Comparison of ENCODE assay signal across 16 cellular contexts in genomic region chr5:151077419-151077818, GRCh38. TPM values are rescaled to one million over a fixed set of nuclear protein-coding genes. Genes with fewer than 3 reads are reported as not detected.
DNase-seq lines count a peak whose midpoint lies in the region; ATAC-seq, FAIRE-seq and TF ChIP-seq lines count a peak whose summit lies in the region.
"Had no signal": no experiment of that assay in that cellular context is flagged by ENCODE, and none has a peak within 500 bp of the region (broad histone marks: within the 10 kb centered on the region; RNA-seq: fewer than 3 reads in every experiment).

No MANE protein-coding gene starts in this region.

- WGBS in GM12878 (ENCODE audit: insufficient coverage, insufficient replicate concordance, low lambda C conversion rate, missing lambda C conversion rate), result 3% methylated on average over 9 of the region's 9 CpGs
- 94 to 100% methylated on average over 6 to 9 of the region's 9 CpGs for WGBS in endodermal cell (ENCODE audit: insufficient coverage in 1 of 2, insufficient read length in 1 of 2), 2 experiments

- intact Hi-C loops in activated naive CD4-positive, alpha-beta T cell treated with anti-CD3 and anti-CD28 coated beads for 36 hours (cut with micrococcal nuclease), result no loop called here
- intact Hi-C loops in GM12878 (cut with micrococcal nuclease; ENCODE audit: unreplicated experiment), result loop anchor here (5.0 kb wide), 1 partner anchor 35 kb away; no protein-coding TSS in a partner anchor

- H2AFZ ChIP-seq in Karpas-422 (ENCODE audit: low read length) (no peak overlapping the region), GM12878 (ENCODE audit: control insufficient read depth, low read depth, low read length) (no peak overlapping the region)

- no peaks in the 10 kb centered on the region for H3K27me3 Mint-ChIP-seq in activated naive CD4-positive, alpha-beta T cell treated with anti-CD3 and anti-CD28 coated beads for 36 hours (ENCODE audit: low read depth)
- H3K27me3 Mint-ChIP-seq in endodermal cell (ENCODE audit: insufficient read depth), result no peaks in the 10 kb centered on the region

- peak overlapping the region; percentile 83 for H3K4me3 Mint-ChIP-seq in activated naive CD4-positive, alpha-beta T cell treated with anti-CD3 and anti-CD28 coated beads for 36 hours
- H3K4me3 Mint-ChIP-seq in stimulated activated effector memory CD8-positive, alpha-beta T cell treated with anti-CD3 and anti-CD28 coated beads, Interleukin-12 subunit alpha, Interleukin-12 subunit beta, amount 100 ng/mL, for 72 hours, result peak overlapping the region; percentile 77
- H3K4me3 Mint-ChIP-seq in endodermal cell, result no peak overlapping the region

- H3K4me3 ChIP-seq in Karpas-422 (ENCODE audit: low read length) (no peak overlapping the region), GM12878 (peak overlapping the region; percentile 89), endodermal cell (ENCODE audit: low read length) (no peak overlapping the region)
- H3K4me3 ChIP-seq: SJSA1 had no signal

- H3K9me3 Mint-ChIP-seq in activated naive CD4-positive, alpha-beta T cell treated with anti-CD3 and anti-CD28 coated beads for 36 hours, result no peaks in the 10 kb centered on the region
- no peaks in the 10 kb centered on the region for H3K9me3 Mint-ChIP-seq in stimulated activated effector memory CD8-positive, alpha-beta T cell treated with anti-CD3 and anti-CD28 coated beads, Interleukin-12 subunit alpha, Interleukin-12 subunit beta, amount 100 ng/mL, for 72 hours
- no peaks in the 10 kb centered on the region for H3K9me3 Mint-ChIP-seq in endodermal cell

- no peaks in the 10 kb centered on the region for H3K9me2 ChIP-seq in Karpas-422 (replicated peaks; ENCODE audit: insufficient read depth, low read length)

- H3K27ac Mint-ChIP-seq in activated naive CD4-positive, alpha-beta T cell treated with anti-CD3 and anti-CD28 coated beads for 36 hours, result peak overlapping the region; percentile 93
- H3K27ac Mint-ChIP-seq in stimulated activated effector memory CD8-positive, alpha-beta T cell treated with anti-CD3 and anti-CD28 coated beads, Interleukin-12 subunit alpha, Interleukin-12 subunit beta, amount 100 ng/mL, for 72 hours, result peak overlapping the region; percentile 90
- no peak overlapping the region for H3K27ac Mint-ChIP-seq in endodermal cell

- no peak for TF ChIP-seq EP300 in GM12878 (IDR thresholded peaks at IDR 0.05; ENCODE audit: borderline replicate concordance in 1 of 2, control insufficient read depth in 1 of 2, low read depth in 2 of 2, low read length in 2 of 2)

- H3K9ac ChIP-seq in Karpas-422 (ENCODE audit: low read length) (peak overlapping the region; percentile 99; the same call in 1 of the 2 replicates), GM12878 (ENCODE audit: control insufficient read depth, insufficient read depth, low read length) (peak overlapping the region; percentile 93), endodermal cell (ENCODE audit: extremely low read depth, low read length, poor library complexity, severe bottlenecking) (no peak overlapping the region)

- SMC1A ChIA-PET in GM12878 (lab: Charles Lee; ENCODE audit: uncharacterized antibody, unreplicated experiment), result interaction anchor here (1.3 to 10.8 kb wide), 3 partner anchors 17 to 38 kb away, joined by 5 to 97 read pairs (median 7); no protein-coding TSS in a partner anchor

- in situ Hi-C loops in GM12878 (cut with MboI), result no loop called here

- no peak for DNase-seq in activated naive CD4-positive, alpha-beta T cell treated with anti-CD3 and anti-CD28 coated beads for 36 hours
- DNase-seq in activated naive CD4-positive, alpha-beta T cell treated with Interleukin-2 at 50 U/mL for 16 hours, result no peak
- DNase-seq in Karpas-422 (no peak), GM12878 (ENCODE audit: low read depth, low spot score) (no peak), SHP77 treated with DMSO at 0.1 percent for 48 hours (lab: John Stamatoyannopoulos, UW) (no peak), endodermal cell (no peak)
- DNase-seq in stimulated activated effector memory CD8-positive, alpha-beta T cell treated with anti-CD3 and anti-CD28 coated beads, Interleukin-12 subunit alpha, Interleukin-12 subunit beta, amount 100 ng/mL, for 72 hours (ENCODE audit: low spot score in 2 of 2), result no peak
- DNase-seq: activated CD8-positive, alpha-beta memory T cell treated with anti-CD3 and anti-CD28 coated beads, Interleukin-2, amount 50 U/mL, for 4 hours; dermis blood vessel endothelial cell; KBM-7; left ventricle myocardium superior; NCI-H1417 treated with DMSO at 0.1 percent for 48 hours; NCI-H2227 treated with DMSO at 0.1 percent for 48 hours; stimulated activated CD4-positive, alpha-beta T cell treated with anti-CD3 and anti-CD28 coated beads, Interleukin-4, amount 100 ng/mL, for 24 hours had no signal

- H4K20me1 ChIP-seq in Karpas-422 (ENCODE audit: insufficient read depth, low read depth, low read length), result peaks cover 11% of the 10 kb centered on the region; the same call in 1 of the 2 replicates
- peaks cover 19% of the 10 kb centered on the region for H4K20me1 ChIP-seq in GM12878 (ENCODE audit: control insufficient read depth, insufficient read depth)

- POLR2A ChIA-PET in GM12878 (lab: Charles Lee), result interaction anchor here (3.1 to 14.3 kb wide), 2 partner anchors 12 to 19 kb away, joined by 12 to 222 read pairs; no protein-coding TSS in a partner anchor

- CTCF ChIA-PET in activated naive CD4-positive, alpha-beta T cell treated with anti-CD3 and anti-CD28 coated beads for 36 hours (lab: Charles Lee), result interaction anchor here (1.2 to 1.3 kb wide), 2 partner anchors 21 to 29 kb away, joined by 4 to 6 read pairs; no protein-coding TSS in a partner anchor
- CTCF ChIA-PET in GM12878 (lab: Yijun Ruan, JAX), result interaction anchor here (1.0 to 7.5 kb wide), 3 partner anchors 10 to 39 kb away, joined by 3 to 60 read pairs (median 9); no protein-coding TSS in a partner anchor

- no peak for ATAC-seq in GM12878
- ATAC-seq in stimulated activated effector memory CD8-positive, alpha-beta T cell treated with anti-CD3 and anti-CD28 coated beads, Interleukin-12 subunit alpha, Interleukin-12 subunit beta, amount 100 ng/mL, for 72 hours, result no peak
- ATAC-seq in HG02642 (IDR thresholded peaks at IDR 0.05; ENCODE audit: poor library complexity, unreplicated experiment), result no peak
- ATAC-seq: left ventricle myocardium superior had no signal

- H3K4me2 ChIP-seq in Karpas-422 (ENCODE audit: low read depth, low read length, poor library complexity, severe bottlenecking) (peak overlapping the region; percentile 99), GM12878 (ENCODE audit: control insufficient read depth, insufficient read depth) (peak overlapping the region; percentile 100)

- H3K27ac ChIP-seq in Karpas-422 (ENCODE audit: low read length), result peak overlapping the region; percentile 86
- peak overlapping the region; percentile 90 for H3K27ac ChIP-seq in GM12878 (ENCODE audit: control insufficient read depth, insufficient read depth)
- H3K27ac ChIP-seq in endodermal cell (ENCODE audit: low read depth, low read length), result no peak overlapping the region

- BruUV-seq in GM12878 (replicated peaks; lab: Mats Ljungman, UMichigan), result no TSS peak

- RAD21 ChIA-PET in GM12878 (lab: Charles Lee; ENCODE audit: unreplicated experiment), result interaction anchor here (1.3 to 2.0 kb wide), 3 partner anchors 21 to 48 kb away, joined by 4 to 9 read pairs (median 6); no protein-coding TSS in a partner anchor

- H3K27me3 ChIP-seq in Karpas-422 (ENCODE audit: low read length), result no peaks in the 10 kb centered on the region
- no peaks in the 10 kb centered on the region for H3K27me3 ChIP-seq in GM12878 (replicated peaks in 1 of 2; ENCODE audit: control insufficient read depth in 2 of 2, insufficient read depth in 2 of 2, low read length in 1 of 2)
- no peaks in the 10 kb centered on the region for H3K27me3 ChIP-seq in endodermal cell (ENCODE audit: control insufficient read depth, insufficient read depth, low read length, poor library complexity, severe bottlenecking)
- H3K27me3 ChIP-seq: SJSA1 had no signal

- H3K9me3 ChIP-seq in Karpas-422 (ENCODE audit: low read length), result no peaks in the 10 kb centered on the region
- no peaks in the 10 kb centered on the region; the same call in 2 of the 3 replicates for H3K9me3 ChIP-seq in GM12878 (replicated peaks; ENCODE audit: control insufficient read depth, insufficient read depth, low read length)
- H3K9me3 ChIP-seq in endodermal cell (ENCODE audit: control insufficient read depth, low read length), result no peaks in the 10 kb centered on the region
- H3K9me3 ChIP-seq: SJSA1 had no signal

- peaks cover 49% of the 10 kb centered on the region for H3K4me1 ChIP-seq in Karpas-422 (ENCODE audit: low read length)
- H3K4me1 ChIP-seq in GM12878 (ENCODE audit: control insufficient read depth, insufficient read depth, low read length), result peaks cover 34% of the 10 kb centered on the region
- peaks cover 8% of the 10 kb centered on the region for H3K4me1 ChIP-seq in endodermal cell (ENCODE audit: control insufficient read depth, insufficient read depth, low read length)

- no peak for TF ChIP-seq RAD21 in GM12878 (IDR thresholded peaks at IDR 0.05; ENCODE audit: insufficient read depth, low read depth, low read length)

- H3K36me3 ChIP-seq in Karpas-422 (ENCODE audit: insufficient read depth, low read length), result peaks cover 51% of the 10 kb centered on the region
- peaks cover 8 to 46% of the 10 kb centered on the region in 2 experiments for H3K36me3 ChIP-seq in GM12878 (ENCODE audit: control insufficient read depth in 2 of 2, insufficient read depth in 2 of 2, low read length in 1 of 2)
- peaks cover 6% of the 10 kb centered on the region for H3K36me3 ChIP-seq in endodermal cell (ENCODE audit: control insufficient read depth, insufficient read depth, low read length)

- peaks cover 89% of the 10 kb centered on the region for H3K79me2 ChIP-seq in Karpas-422 (ENCODE audit: low read length)
- peaks cover 99% of the 10 kb centered on the region for H3K79me2 ChIP-seq in GM12878 (ENCODE audit: control insufficient read depth, insufficient read depth, low read length)

- FAIRE-seq in GM12878 (lab: Jason Lieb, UNC), result no peak

- peaks cover 62% of the 10 kb centered on the region for H3K4me1 Mint-ChIP-seq in activated naive CD4-positive, alpha-beta T cell treated with anti-CD3 and anti-CD28 coated beads for 36 hours (ENCODE audit: low read depth)
- H3K4me1 Mint-ChIP-seq in stimulated activated effector memory CD8-positive, alpha-beta T cell treated with anti-CD3 and anti-CD28 coated beads, Interleukin-12 subunit alpha, Interleukin-12 subunit beta, amount 100 ng/mL, for 72 hours, result peaks cover 78% of the 10 kb centered on the region
- peaks cover 15% of the 10 kb centered on the region for H3K4me1 Mint-ChIP-seq in endodermal cell

- TF ChIP-seq CTCF in GM12878 (IDR thresholded peaks at IDR 0.05 in 2 of 3, conservative IDR thresholded peaks at IDR 0.05 in 1 of 3; ENCODE audit: control insufficient read depth in 2 of 3, extremely low read depth in 1 of 3, insufficient read depth in 1 of 3, low read depth in 3 of 3, low read length in 3 of 3) (no peak), endodermal cell (conservative IDR thresholded peaks at IDR 0.05) (no peak)

- peaks cover 63% of the 10 kb centered on the region for H3K36me3 Mint-ChIP-seq in activated naive CD4-positive, alpha-beta T cell treated with anti-CD3 and anti-CD28 coated beads for 36 hours (ENCODE audit: low read depth)
- H3K36me3 Mint-ChIP-seq in stimulated activated effector memory CD8-positive, alpha-beta T cell treated with anti-CD3 and anti-CD28 coated beads, Interleukin-12 subunit alpha, Interleukin-12 subunit beta, amount 100 ng/mL, for 72 hours, result peaks cover 95% of the 10 kb centered on the region
- peaks cover 2% of the 10 kb centered on the region for H3K36me3 Mint-ChIP-seq in endodermal cell (ENCODE audit: low read depth)

- TF ChIP-seq POLR2A in GM12878 (IDR thresholded peaks at IDR 0.05; ENCODE audit: low read depth, low read length), result peak; percentile 37; the same call in 1 of the 2 replicates

RNA-seq across cellular contexts. Expression of gene TNIP1, which starts 3.4 kb away (rescaled TPM):
- total RNA-seq in activated naive CD4-positive, alpha-beta T cell treated with anti-CD3 and anti-CD28 coated beads for 36 hours, result 100 to 1,000 TPM; 238 to 263 TPM
- total RNA-seq in Karpas-422 (2014; rRNA removed; shearing (Covaris generic); ENCODE audit: low replicate concordance), result 106 and 205 TPM in 2 replicates
- total RNA-seq in GM12878 (2013; cell fraction: nucleolus; rRNA removed), result 372 and 425 TPM in 2 replicates
- total RNA-seq in GM12878 (2014; rRNA removed) (203 and 223 TPM in 2 replicates), GM12878 (2014; rRNA removed; fragmentation: Illumina TruSeq; extraction: Trizol) (147 and 148 TPM in 2 replicates), GM12878 (2021) (279 and 289 TPM in 2 replicates), endodermal cell (10 to 100 TPM; 51.3 to 52.2 TPM)
- 132 TPM for polyA plus RNA-seq in GM12878 (2011; ENCODE audit: low read depth)
- polyA plus RNA-seq in GM12878 (2011; rRNA removed) (156 and 178 TPM in 2 replicates), GM12878 (2014; fragmentation: Illumina TruSeq; extraction: Trizol) (107 and 151 TPM in 2 replicates), GM12878 (2014; fragmentation: Nextera tagmentation; extraction: Ambion mirVana) (10 to 100 TPM in 1 of 2 experiments, 1 to 10 TPM in 1; 4.4 to 13.7 TPM), GM12878 (2014; rRNA removed) (199 and 200 TPM in 2 replicates), GM12878 (2016; fragmentation: Nextera tagmentation; extraction: Ambion mirVana) (100 to 1,000 TPM; 112 to 117 TPM)
- 190 and 206 TPM in 2 replicates for polyA plus RNA-seq in GM12878 (2011; cell fraction: cytosol; rRNA removed)
- 272 and 287 TPM in 2 replicates for polyA plus RNA-seq in GM12878 (2011; cell fraction: nucleus; rRNA removed)
- polyA plus RNA-seq in GM12878 (2012), result 262 and 278 TPM in 2 replicates
- polyA minus RNA-seq in GM12878 (2011; rRNA and poly(A)+ RNA removed), result 245 and 345 TPM in 2 replicates
- polyA minus RNA-seq in GM12878 (2011; cell fraction: cytosol; rRNA and poly(A)+ RNA removed), result 117 and 134 TPM in 2 replicates
- polyA minus RNA-seq in GM12878 (2011; cell fraction: nucleus; rRNA and poly(A)+ RNA removed), result 165 and 259 TPM in 2 replicates
- polyA plus RNA-seq in endodermal cell (2013, experiment 1 of 2), result 33.0 TPM
- polyA plus RNA-seq in endodermal cell (2013, experiment 2 of 2), result 31.1 TPM

RNA-seq across cellular contexts. Expression of gene GPX3, which starts 57.0 kb away (rescaled TPM):
- not detected for total RNA-seq in activated naive CD4-positive, alpha-beta T cell treated with anti-CD3 and anti-CD28 coated beads for 36 hours
- total RNA-seq in Karpas-422 (2014; rRNA removed; shearing (Covaris generic); ENCODE audit: low replicate concordance), result not detected in 2 replicates
- total RNA-seq in GM12878 (2013; cell fraction: nucleolus; rRNA removed), result not detected in 2 replicates
- total RNA-seq in GM12878 (2014; rRNA removed) (0.22 TPM in 1 of 2 replicates, not detected in the other), GM12878 (2014; rRNA removed; fragmentation: Illumina TruSeq; extraction: Trizol) (not detected in 2 replicates), GM12878 (2021) (0.38 and 0.45 TPM in 2 replicates), endodermal cell (10 to 100 TPM; 44.9 to 47.1 TPM)
- 0.37 TPM for polyA plus RNA-seq in GM12878 (2011; ENCODE audit: low read depth)
- polyA plus RNA-seq in GM12878 (2011; rRNA removed) (0.04 TPM in 1 of 2 replicates, not detected in the other), GM12878 (2014; fragmentation: Illumina TruSeq; extraction: Trizol) (0.09 and 0.19 TPM in 2 replicates), GM12878 (2014; fragmentation: Nextera tagmentation; extraction: Ambion mirVana) (under 1 TPM in 1 of 2 experiments, not detected in 1; 0.15 TPM), GM12878 (2014; rRNA removed) (0.12 and 0.32 TPM in 2 replicates), GM12878 (2016; fragmentation: Nextera tagmentation; extraction: Ambion mirVana) (1 to 10 TPM in 1 of 2 experiments, under 1 TPM in 1; 0.91 to 1.0 TPM)
- 0.07 TPM in 1 of 2 replicates, not detected in the other for polyA plus RNA-seq in GM12878 (2011; cell fraction: cytosol; rRNA removed)
- not detected in 2 replicates for polyA plus RNA-seq in GM12878 (2011; cell fraction: nucleus; rRNA removed)
- 0.81 and 1.3 TPM in 2 replicates for polyA plus RNA-seq in GM12878 (2012)
- polyA minus RNA-seq in GM12878 (2011; rRNA and poly(A)+ RNA removed), result not detected in 2 replicates
- not detected in 2 replicates for polyA minus RNA-seq in GM12878 (2011; cell fraction: cytosol; rRNA and poly(A)+ RNA removed)
- polyA minus RNA-seq in GM12878 (2011; cell fraction: nucleus; rRNA and poly(A)+ RNA removed), result not detected in 2 replicates
- 27.5 TPM for polyA plus RNA-seq in endodermal cell (2013, experiment 1 of 2)
- polyA plus RNA-seq in endodermal cell (2013, experiment 2 of 2), result 26.7 TPM

Comparison
In these comparisons a context has a peak if more than half of its experiments do, and no peak if none do; other contexts are left out.
1. RNA of gene GPX3, which starts 57.0 kb away (total RNA-seq): 44.9 to 47.1 TPM in endodermal cell; not detected in activated naive CD4-positive, alpha-beta T cell treated with anti-CD3 and anti-CD28 coated beads for 36 hours, 0.22 to 0.45 TPM in GM12878 and not detected in Karpas-422; every median in the first group is over 10 times any median in the second.